12 cellular contexts compared by ENCODE assay signal in the genomic region with DNA sequence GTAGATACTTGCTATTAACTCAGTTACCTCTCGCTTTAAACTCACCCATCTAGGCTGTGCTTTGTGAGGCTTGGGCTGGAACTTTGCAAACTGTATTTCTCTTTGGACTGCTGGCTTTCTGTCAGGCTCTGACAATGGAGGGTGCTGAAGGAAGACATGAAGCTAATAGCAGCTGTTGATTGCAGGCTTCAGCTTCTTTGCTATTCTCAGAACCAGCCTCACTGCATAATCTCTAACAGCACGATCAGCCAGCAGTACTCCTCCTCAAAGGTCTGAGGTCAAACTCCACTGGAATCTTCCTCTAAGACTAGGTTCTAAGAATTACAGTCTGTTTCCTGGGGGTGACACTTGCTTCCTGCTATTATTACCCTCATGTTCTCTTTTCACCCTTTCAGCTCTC.
"Had no signal": no experiment of that assay in that cellular context is flagged by ENCODE, and none has a peak within 500 bp of the region (broad histone marks: within the 10 kb centered on the region; RNA-seq: fewer than 3 reads in every experiment).

No MANE protein-coding gene starts in this region.

- FAIRE-seq: pancreas had no signal

- H3K4me3 ChIP-seq: pancreas, tibial artery, vagina had no signal

- ATAC-seq: effector memory CD8-positive, alpha-beta T cell; natural killer cell treated with Interleukin-12 subunit alpha and Interleukin-12 subunit beta and Interleukin-15 and Interleukin-18, amount 100 ng/mL, for 72 hours; pancreas; stimulated activated memory B cell treated with anti-CD40 and anti-IgM and Interleukin-4, amounts not matched to agents 10 μg/mL and 1 μg/mL and 100 μg/mL, for 72 hours; T-cell had no signal

- H3K9me3 ChIP-seq: pancreas, tibial artery, vagina had no signal

- DNase-seq: activated B cell treated with CpG ODN at 0.5 μM for 24 hours; activated CD4-positive, alpha-beta T cell treated with anti-CD3 and anti-CD28 coated beads, Interleukin-2, amount 10 ng/mL, durations not matched to agents 24 days and 14 days; activated naive CD4-positive, alpha-beta T cell treated with Interleukin-2 at 50 U/mL for 16 hours; effector memory CD8-positive, alpha-beta T cell; pancreas; retina; T-cell; T1000; tibial artery had no signal

- H3K4me1 ChIP-seq: pancreas, tibial artery, vagina had no signal

- H3K36me3 ChIP-seq: pancreas, tibial artery, vagina had no signal

- H3K27me3 ChIP-seq: pancreas, tibial artery, vagina had no signal

- H3K27ac ChIP-seq: pancreas, tibial artery, vagina had no signal
